1 cellular context compared by ENCODE assay signal in the genomic region with DNA sequence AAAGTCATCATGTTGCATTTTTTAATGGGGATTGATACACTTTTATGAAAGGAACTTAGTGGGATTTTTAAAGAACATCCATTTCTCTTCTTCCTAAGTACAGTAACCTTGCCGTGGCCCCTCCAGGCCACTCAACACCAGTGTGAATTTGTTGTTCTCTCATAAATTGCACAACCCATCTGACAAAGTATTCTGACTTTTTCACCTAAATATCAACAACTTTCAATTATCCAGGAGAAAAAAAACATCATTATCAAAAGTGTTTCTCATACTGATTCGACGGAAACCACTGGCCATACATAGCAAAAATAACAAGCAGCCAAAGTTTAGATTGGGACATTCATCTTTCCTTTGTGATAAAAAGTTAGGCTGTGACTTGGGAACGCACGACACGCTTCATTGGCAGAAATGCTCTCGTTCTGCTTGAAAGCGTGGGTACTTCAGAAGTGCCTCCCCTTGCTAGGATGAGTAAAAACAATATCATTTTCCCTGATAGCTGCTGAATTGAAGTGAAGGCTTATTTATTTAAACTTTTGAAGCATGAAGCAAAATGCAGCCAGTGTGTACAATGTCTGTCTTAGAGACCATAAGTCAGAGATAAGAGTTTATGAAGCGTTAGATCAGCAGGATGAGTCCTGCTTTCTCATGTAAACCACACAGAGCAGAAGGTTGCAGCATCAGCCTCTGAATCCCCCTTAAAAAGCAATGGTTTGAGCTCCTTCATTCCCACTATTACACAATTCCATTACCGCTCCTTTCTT.
TF ChIP-seq lines count a peak whose summit lies in the region.

No MANE protein-coding gene starts in this region.

TF ChIP-seq in H1, 55 proteins besides CTCF, POLR2A, EP300 and RAD21 (continued from another document):
- TF ChIP-seq SIX5 (IDR thresholded peaks at IDR 0.05; ENCODE audit: low read depth, low read length) (no peak), JUN (IDR thresholded peaks at IDR 0.05; ENCODE audit: low read depth, low read length) (no peak), USF2 (IDR thresholded peaks at IDR 0.05; ENCODE audit: low read length) (no peak), RBBP5 (IDR thresholded peaks at IDR 0.05; ENCODE audit: borderline replicate concordance, low read depth, low read length) (no peak), GTF2F1 (IDR thresholded peaks at IDR 0.05; ENCODE audit: borderline replicate concordance, low read depth, low read length) (no peak), SP4 (IDR thresholded peaks at IDR 0.05; ENCODE audit: low read length) (no peak), CBX8 (IDR thresholded peaks at IDR 0.05; ENCODE audit: borderline replicate concordance, low read depth, low read length) (no peak)
TF ChIP-seq in H1: peak in this region for 0.
